Comparison of ENCODE assay signal across 20 cellular contexts in the genomic region with DNA sequence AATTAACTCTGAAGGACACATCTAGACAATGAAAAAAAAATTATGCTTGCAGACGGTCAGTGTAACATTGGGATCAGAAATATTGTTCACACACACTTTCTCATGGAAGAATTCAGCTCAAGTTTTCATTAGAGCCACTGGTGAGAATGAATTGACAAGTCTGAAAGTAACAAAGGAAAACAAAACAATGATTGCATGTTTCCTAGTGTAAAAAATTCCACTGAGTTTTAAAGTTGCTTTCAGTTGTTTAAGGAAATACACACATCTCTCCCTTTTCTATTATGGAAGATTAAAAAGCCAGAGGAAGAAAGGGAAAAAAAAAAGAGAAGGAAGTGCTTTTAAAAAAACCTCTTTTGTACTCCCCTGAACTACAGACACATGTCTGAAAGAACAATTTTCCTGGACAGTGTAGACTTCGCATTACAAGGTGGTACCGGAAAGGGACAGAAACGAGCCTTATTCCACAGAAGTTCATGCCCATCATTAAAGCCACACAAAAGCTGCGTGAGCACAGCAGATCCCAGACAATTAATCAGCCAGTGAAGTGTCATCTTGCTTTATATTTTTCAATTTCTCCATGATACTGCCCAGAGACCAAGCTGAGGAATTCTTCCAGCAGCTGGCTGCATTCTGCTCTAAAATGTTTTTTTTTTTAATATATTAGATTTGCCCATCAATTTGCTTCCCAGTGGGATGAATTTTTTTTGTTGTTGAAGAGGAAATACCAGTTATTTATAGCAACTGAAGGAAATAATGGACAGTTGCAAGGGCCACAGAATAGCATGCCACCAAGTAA.
DNase-seq lines count a peak whose midpoint lies in the region; ATAC-seq and TF ChIP-seq lines count a peak whose summit lies in the region.
"Had no signal": no experiment of that assay in that cellular context is flagged by ENCODE, and none has a peak within 500 bp of the region (broad histone marks: within the 10 kb centered on the region; RNA-seq: fewer than 3 reads in every experiment).

No MANE protein-coding gene starts in this region.

- peaks cover 0 to 28% (median 0%) of the 10 kb centered on the region in 11 experiments; a peak in 2 of 22 replicates for H4K20me1 ChIP-seq in BLaER1 treated with 17β-estradiol and CSF1 and Interleukin-3, amounts not matched to agents 10 nM and 100 nM
- no peaks in the 10 kb centered on the region for H4K20me1 ChIP-seq in neural cell (ENCODE audit: insufficient read depth)

- H3K9me3 ChIP-seq in BLaER1 treated with 17β-estradiol and CSF1 and Interleukin-3, amounts not matched to agents 10 nM and 100 nM (replicated peaks in 1 of 11) = peaks cover 0 to 7% (median 0%) of the 10 kb centered on the region in 11 experiments; a peak in 2 of 22 replicates
- peaks cover 6% of the 10 kb centered on the region for H3K9me3 ChIP-seq in endodermal cell (ENCODE audit: control insufficient read depth, low read length)
- no peaks in the 10 kb centered on the region for H3K9me3 ChIP-seq in neural cell (ENCODE audit: low read length)
- H3K9me3 ChIP-seq in lower lobe of right lung = no peaks in the 10 kb centered on the region
- H3K9me3 ChIP-seq: HAP-1, MG63 had no signal

- H3K27ac ChIP-seq in BLaER1 treated with 17β-estradiol and CSF1 and Interleukin-3, amounts not matched to agents 10 nM and 100 nM = no peak overlapping the region
- H3K27ac ChIP-seq in endodermal cell (ENCODE audit: low read depth, low read length) (peak overlapping the region; percentile 88), neural cell (ENCODE audit: low read length) (peak overlapping the region; percentile 26), lower lobe of right lung (no peak overlapping the region)
- H3K27ac ChIP-seq: SK-N-MC had no signal

- no peaks in the 10 kb centered on the region for H3K27me3 Mint-ChIP-seq in endodermal cell (ENCODE audit: insufficient read depth)

- TF ChIP-seq RAD21 in neural cell (conservative IDR thresholded peaks at IDR 0.05) = no peak

- no peak overlapping the region for H3K27ac Mint-ChIP-seq in endodermal cell
- H3K27ac Mint-ChIP-seq: CD4-positive, CD25-positive, alpha-beta regulatory T cell; HFFc6 had no signal

- H3K4me3 ChIP-seq in BLaER1 treated with 17β-estradiol and CSF1 and Interleukin-3, amounts not matched to agents 10 nM and 100 nM = no peak overlapping the region
- H3K4me3 ChIP-seq in endodermal cell (ENCODE audit: low read length) (no peak overlapping the region), neural cell (ENCODE audit: low read length) (peak overlapping the region; percentile 2), lower lobe of right lung (no peak overlapping the region)
- H3K4me3 ChIP-seq: HAP-1, K562, MG63, SK-N-MC had no signal

- no peak for TF ChIP-seq EP300 in neural cell (conservative IDR thresholded peaks at IDR 0.05; ENCODE audit: poor library complexity, severe bottlenecking)

- no peaks in the 10 kb centered on the region for H3K9me3 Mint-ChIP-seq in endodermal cell
- H3K9me3 Mint-ChIP-seq: HFFc6 had no signal

- peaks cover 5% of the 10 kb centered on the region for H3K4me1 Mint-ChIP-seq in endodermal cell
- H3K4me1 Mint-ChIP-seq: CD4-positive, CD25-positive, alpha-beta regulatory T cell had no signal

- no peaks in the 10 kb centered on the region for H3K27me3 ChIP-seq in BLaER1 treated with 17β-estradiol and CSF1 and Interleukin-3, amounts not matched to agents 10 nM and 100 nM
- H3K27me3 ChIP-seq in endodermal cell (ENCODE audit: control insufficient read depth, insufficient read depth, low read length, poor library complexity, severe bottlenecking) (no peaks in the 10 kb centered on the region), neural cell (ENCODE audit: insufficient read depth, low read depth, low read length) (no peaks in the 10 kb centered on the region), lower lobe of right lung (ENCODE audit: low read depth) (no peaks in the 10 kb centered on the region)
- H3K27me3 ChIP-seq: MG63 had no signal

- ATAC-seq in GM19035 (IDR thresholded peaks at IDR 0.05; ENCODE audit: unreplicated experiment) = no peak
- no peak for ATAC-seq in lower lobe of right lung
- ATAC-seq: K562 had no signal

- DNase-seq in NCI-H2227 treated with DMSO at 0.1 percent for 48 hours (lab: John Stamatoyannopoulos, UW) (peak; percentile 81), endodermal cell (no peak), erythroblast (lab: John Stamatoyannopoulos, UW) (no peak), lower lobe of right lung (no peak)
- DNase-seq: CD4-positive, CD25-positive, alpha-beta regulatory T cell; DMS53; GOT3; HFFc6; MG63; NCI-H2029; NCI-H2171; NCI-H524; NCI-H774; SIG-M5 had no signal

- H3F3A ChIP-seq in neural cell (ENCODE audit: insufficient read depth, low read length, poor library complexity, severe bottlenecking) = no peaks in the 10 kb centered on the region

- H2AFZ ChIP-seq in neural cell (ENCODE audit: low read depth, low read length) = no peak overlapping the region

- peaks cover 11% of the 10 kb centered on the region for H3K36me3 Mint-ChIP-seq in endodermal cell (ENCODE audit: low read depth)
- H3K36me3 Mint-ChIP-seq: CD4-positive, CD25-positive, alpha-beta regulatory T cell had no signal

- peaks cover 0 to 45% (median 8%) of the 10 kb centered on the region in 10 experiments; a peak in 12 of 20 replicates for H3K4me1 ChIP-seq in BLaER1 treated with 17β-estradiol and CSF1 and Interleukin-3, amounts not matched to agents 10 nM and 100 nM
- H3K4me1 ChIP-seq in endodermal cell (ENCODE audit: control insufficient read depth, insufficient read depth, low read length) = no peaks in the 10 kb centered on the region
- peaks cover 5% of the 10 kb centered on the region for H3K4me1 ChIP-seq in lower lobe of right lung
- H3K4me1 ChIP-seq: HAP-1 had no signal

- intact Hi-C loops in lower lobe of right lung (cut with DNase I) = no loop called here

- no peak overlapping the region for H3K4me3 Mint-ChIP-seq in endodermal cell
- H3K4me3 Mint-ChIP-seq: CD4-positive, CD25-positive, alpha-beta regulatory T cell; HFFc6 had no signal

- no peaks in the 10 kb centered on the region for H3K79me2 ChIP-seq in neural cell (replicated peaks; ENCODE audit: insufficient read depth, low read length)

- H3K9me2 ChIP-seq in neural cell (ENCODE audit: insufficient read depth, low read length) = no peaks in the 10 kb centered on the region

- no peak for TF ChIP-seq POLR2A in erythroblast (IDR thresholded peaks at IDR 0.05; ENCODE audit: low read length)

- WGBS in endodermal cell (ENCODE audit: insufficient coverage in 1 of 2, insufficient read length in 1 of 2), 2 experiments = 77 to 91% methylated on average over 5 of the region's 5 CpGs

- H3K4me2 ChIP-seq in BLaER1 treated with 17β-estradiol and CSF1 and Interleukin-3, amounts not matched to agents 10 nM and 100 nM = peak overlapping the region in 8 of 11 experiments; percentile 3 to 52 (median 24); a peak in 9 of 22 replicates
- H3K4me2 ChIP-seq in neural cell (ENCODE audit: low read length) = no peak overlapping the region

- H3K36me3 ChIP-seq in BLaER1 treated with 17β-estradiol and CSF1 and Interleukin-3, amounts not matched to agents 10 nM and 100 nM = peaks cover 0 to 96% (median 0%) of the 10 kb centered on the region in 11 experiments; a peak in 10 of 22 replicates
- H3K36me3 ChIP-seq in endodermal cell (ENCODE audit: control insufficient read depth, insufficient read depth, low read length) (no peaks in the 10 kb centered on the region), neural cell (ENCODE audit: insufficient read depth, low read length) (no peaks in the 10 kb centered on the region), lower lobe of right lung (peaks cover 52% of the 10 kb centered on the region)
- H3K36me3 ChIP-seq: HAP-1, MG63 had no signal

- TF ChIP-seq CTCF in endodermal cell (conservative IDR thresholded peaks at IDR 0.05) (no peak), neural cell (IDR thresholded peaks at IDR 0.05; ENCODE audit: poor library complexity, severe bottlenecking) (no peak), lower lobe of right lung (IDR thresholded peaks at IDR 0.05) (no peak)

- no peak overlapping the region for H3K9ac ChIP-seq in BLaER1 treated with 17β-estradiol and CSF1 and Interleukin-3, amounts not matched to agents 10 nM and 100 nM
- H3K9ac ChIP-seq in endodermal cell (ENCODE audit: extremely low read depth, low read length, poor library complexity, severe bottlenecking) = no peak overlapping the region
- no peak overlapping the region for H3K9ac ChIP-seq in neural cell (ENCODE audit: low read length)

TF ChIP-seq in neural cell, 6 proteins besides CTCF, POLR2A, EP300 and RAD21:
- TF ChIP-seq MXI1 (conservative IDR thresholded peaks at IDR 0.05; ENCODE audit: poor library complexity, severe bottlenecking) = no peak
- no peak for TF ChIP-seq SMC3 (conservative IDR thresholded peaks at IDR 0.05; ENCODE audit: poor library complexity)
- no peak for TF ChIP-seq EZH2 (IDR thresholded peaks at IDR 0.05; ENCODE audit: borderline replicate concordance, insufficient read depth, low read length, poor library complexity, severe bottlenecking)
- no peak for TF ChIP-seq TAF1 (IDR thresholded peaks at IDR 0.05; ENCODE audit: low read depth)
- TF ChIP-seq POLR2AphosphoS5 (IDR thresholded peaks at IDR 0.05) = no peak
- TF ChIP-seq, protein P1, sequence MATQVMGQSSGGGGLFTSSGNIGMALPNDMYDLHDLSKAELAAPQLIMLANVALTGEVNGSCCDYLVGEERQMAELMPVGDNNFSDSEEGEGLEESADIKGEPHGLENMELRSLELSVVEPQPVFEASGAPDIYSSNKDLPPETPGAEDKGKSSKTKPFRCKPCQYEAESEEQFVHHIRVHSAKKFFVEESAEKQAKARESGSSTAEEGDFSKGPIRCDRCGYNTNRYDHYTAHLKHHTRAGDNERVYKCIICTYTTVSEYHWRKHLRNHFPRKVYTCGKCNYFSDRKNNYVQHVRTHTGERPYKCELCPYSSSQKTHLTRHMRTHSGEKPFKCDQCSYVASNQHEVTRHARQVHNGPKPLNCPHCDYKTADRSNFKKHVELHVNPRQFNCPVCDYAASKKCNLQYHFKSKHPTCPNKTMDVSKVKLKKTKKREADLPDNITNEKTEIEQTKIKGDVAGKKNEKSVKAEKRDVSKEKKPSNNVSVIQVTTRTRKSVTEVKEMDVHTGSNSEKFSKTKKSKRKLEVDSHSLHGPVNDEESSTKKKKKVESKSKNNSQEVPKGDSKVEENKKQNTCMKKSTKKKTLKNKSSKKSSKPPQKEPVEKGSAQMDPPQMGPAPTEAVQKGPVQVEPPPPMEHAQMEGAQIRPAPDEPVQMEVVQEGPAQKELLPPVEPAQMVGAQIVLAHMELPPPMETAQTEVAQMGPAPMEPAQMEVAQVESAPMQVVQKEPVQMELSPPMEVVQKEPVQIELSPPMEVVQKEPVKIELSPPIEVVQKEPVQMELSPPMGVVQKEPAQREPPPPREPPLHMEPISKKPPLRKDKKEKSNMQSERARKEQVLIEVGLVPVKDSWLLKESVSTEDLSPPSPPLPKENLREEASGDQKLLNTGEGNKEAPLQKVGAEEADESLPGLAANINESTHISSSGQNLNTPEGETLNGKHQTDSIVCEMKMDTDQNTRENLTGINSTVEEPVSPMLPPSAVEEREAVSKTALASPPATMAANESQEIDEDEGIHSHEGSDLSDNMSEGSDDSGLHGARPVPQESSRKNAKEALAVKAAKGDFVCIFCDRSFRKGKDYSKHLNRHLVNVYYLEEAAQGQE (IDR thresholded peaks at IDR 0.05; ENCODE audit: borderline replicate concordance) = no peak
TF ChIP-seq in neural cell: peak in this region for 0.

Comparison
In these comparisons a context has a peak if more than half of its experiments do, and no peak if none do; other contexts are left out.
1. H3K27ac ChIP-seq: peak in endodermal cell (single experiment) and neural cell (single experiment); none in BLaER1 treated with 17β-estradiol and CSF1 and Interleukin-3, amounts not matched to agents 10 nM and 100 nM (0 of 11) and lower lobe of right lung (single experiment).